Comparison of ENCODE assay signal across 8 cellular contexts in the genomic region with DNA sequence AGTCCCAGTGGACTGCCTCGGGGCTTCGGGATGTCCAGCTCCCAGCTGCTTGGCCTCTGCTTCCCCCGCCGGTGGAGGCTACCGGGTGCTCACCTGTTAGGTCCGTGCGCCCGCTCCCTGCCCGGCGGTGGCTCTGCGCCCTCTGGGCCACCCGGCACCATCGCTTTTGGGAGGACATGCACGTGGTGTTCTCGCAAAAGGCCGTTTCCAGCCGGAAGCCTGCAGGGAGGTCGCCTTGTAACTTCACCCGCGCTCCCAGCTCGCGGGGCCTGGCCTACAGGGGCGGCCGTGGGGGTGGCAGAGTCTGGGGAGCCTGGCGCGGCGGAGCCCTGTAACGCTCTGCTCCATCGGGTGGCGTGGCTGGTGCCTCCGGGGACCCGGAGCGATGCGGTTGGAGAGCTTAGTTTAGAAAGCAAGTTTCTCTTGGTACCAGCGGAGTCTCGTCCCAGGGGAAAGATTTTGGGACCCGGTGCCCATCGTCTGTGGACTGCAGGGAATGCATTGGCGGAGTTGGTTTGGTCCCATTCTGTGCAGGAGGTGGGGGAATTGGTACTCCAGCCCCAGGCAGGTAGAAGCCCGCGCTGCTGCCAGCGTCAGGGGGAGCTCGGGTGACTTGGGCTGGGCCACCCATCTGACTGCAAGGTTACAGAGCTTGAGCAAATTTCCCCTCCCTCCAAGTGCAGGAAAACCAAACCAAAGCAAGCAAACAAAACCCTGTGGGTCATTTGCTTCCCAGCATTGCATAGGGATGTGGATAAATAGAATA. TPM values are rescaled to one million over a fixed set of nuclear protein-coding genes. Genes with fewer than 3 reads are reported as not detected.
DNase-seq lines count a peak whose midpoint lies in the region; ATAC-seq and TF ChIP-seq lines count a peak whose summit lies in the region.

No MANE protein-coding gene starts in this region.

- H3K36me3 ChIP-seq in transverse colon: no peaks in the 10 kb centered on the region

- no peak for TF ChIP-seq POLR2A in transverse colon (IDR thresholded peaks at IDR 0.05)

- intact Hi-C loops in transverse colon (cut with DNase I; ENCODE audit: low total_unique reads): loop anchor here (10.0 kb wide), 1 partner anchor 64 kb away; no protein-coding TSS in a partner anchor

- H3K27me3 ChIP-seq in transverse colon: no peaks in the 10 kb centered on the region

- peak; percentile 25 for ATAC-seq in GM18520 (IDR thresholded peaks at IDR 0.05; ENCODE audit: unreplicated experiment)
- peak; percentile 38 for ATAC-seq in HG02798 (IDR thresholded peaks at IDR 0.05; ENCODE audit: poor library complexity, unreplicated experiment)
- peak; percentile 58 for ATAC-seq in omental fat pad (ENCODE audit: low FRiP score)

- H3K9me3 ChIP-seq in transverse colon: no peaks in the 10 kb centered on the region

- DNase-seq in NCI-H526 (lab: John Stamatoyannopoulos, UW): peak; percentile 80 to 87
- DNase-seq in activated T-cell treated with anti-CD3 and anti-CD28 coated beads, Interleukin-2, amount 50 U/mL, for 1 hour: peak; percentile 60
- peak in 1 of 2 donors; percentile 59 for DNase-seq in foreskin fibroblast
- no peak for DNase-seq in omental fat pad (ENCODE audit: low spot score)
- DNase-seq in transverse colon: peak; percentile 58
- no peak for DNase-seq in inferior parietal cortex (ENCODE audit: extremely low spot score)

- H3K27ac ChIP-seq in transverse colon: peak overlapping the region; percentile 81 to 93 (median 88)

- TF ChIP-seq EP300 in transverse colon (IDR thresholded peaks at IDR 0.05; ENCODE audit: low read depth): no peak

- 1% methylated on average over 28 of the region's 43 CpGs; no CpG with 5 or more reads in 1 of the 2 donors for WGBS in transverse colon (ENCODE audit: low coverage in 1 of 2), 2 donors

- H3K4me3 ChIP-seq in foreskin fibroblast (ENCODE audit: low read depth in 1 of 2, low read length in 2 of 2): peak overlapping the region; percentile 83 to 89
- peak overlapping the region; percentile 50 to 89 (median 73) for H3K4me3 ChIP-seq in transverse colon

- H3K4me1 ChIP-seq in transverse colon: peaks cover 4 to 36% (median 20%) of the 10 kb centered on the region in 4 donors

- TF ChIP-seq CTCF in foreskin fibroblast (IDR thresholded peaks at IDR 0.05; ENCODE audit: low read depth, low read length) (no peak), omental fat pad (IDR thresholded peaks at IDR 0.05) (no peak), transverse colon (IDR thresholded peaks at IDR 0.05) (no peak)

- in situ Hi-C loops in transverse colon (cut with MboI; ENCODE audit: low pct_ligation_motif_present in 1 of 4, low pct_unique_long_range_greater_than_20kb in 1 of 4, low sequenced_read_pairs in 3 of 4): no loop called here

RNA-seq across cellular contexts. Expression of gene SPATA13, which starts 0.7 kb away (rescaled TPM):
- total RNA-seq in omental fat pad: 10 to 100 TPM in 3 of 4 donors, 1 to 10 TPM in 1; 9.0 to 46.0 (median 18.7) TPM
- 100 to 1,000 TPM in 2 of 4 donors, 10 to 100 TPM in 2; 85.1 to 612 (median 228) TPM for total RNA-seq in transverse colon

Comparison
In these comparisons a context has a peak if more than half of its experiments do, and no peak if none do; other contexts are left out.
1. DNase-seq: peak in NCI-H526 (2 of 2), activated T-cell treated with anti-CD3 and anti-CD28 coated beads, Interleukin-2, amount 50 U/mL, for 1 hour (single experiment) and transverse colon (single experiment); none in omental fat pad (single experiment) and inferior parietal cortex (single experiment).
2. Peak in every context shown above with its lines, with median percentiles within 50 percentile points of each other: ATAC-seq.